26 cellular contexts compared by ENCODE assay signal in genomic region chr2:42443980-42444379, GRCh38. TPM values are rescaled to one million over a fixed set of nuclear protein-coding genes. Genes with fewer than 3 reads are reported as not detected.
"Had no signal": no experiment of that assay in that cellular context is flagged by ENCODE, and none has a peak within 500 bp of the region (broad histone marks: within the 10 kb centered on the region; RNA-seq: fewer than 3 reads in every experiment).

No MANE protein-coding gene starts in this region.

- H3K4me1 Mint-ChIP-seq: activated naive CD4-positive, alpha-beta T cell treated with anti-CD3 and anti-CD28 coated beads, Interleukin-2, amount 10 ng/mL, durations not matched to agents 7 days and 5 days; activated naive CD8-positive, alpha-beta T cell treated with anti-CD3 and anti-CD28 coated beads, Interleukin-2, amount 10 ng/mL, durations not matched to agents 7 days and 5 days; brain; naive thymus-derived CD8-positive, alpha-beta T cell had no signal

- H3K27ac ChIP-seq: ascending aorta, cardiac muscle cell, coronary artery, dorsolateral prefrontal cortex, gastrocnemius medialis, spleen, thoracic aorta had no signal

- H3K27me3 Mint-ChIP-seq: activated naive CD4-positive, alpha-beta T cell treated with anti-CD3 and anti-CD28 coated beads, Interleukin-2, amount 10 ng/mL, durations not matched to agents 7 days and 5 days; brain; stimulated activated naive CD8-positive, alpha-beta T cell treated with anti-CD3 and anti-CD28 coated beads, Interleukin-15, Interleukin-2, amounts not matched to agents 100 ng/mL and 50 ng/mL, for 24 hours had no signal

- H3K4me1 ChIP-seq: ascending aorta, gastrocnemius medialis, spleen had no signal

- H3K27me3 ChIP-seq: ascending aorta, cardiac muscle cell, dorsolateral prefrontal cortex, gastrocnemius medialis had no signal

- H3K9me3 Mint-ChIP-seq: activated naive CD4-positive, alpha-beta T cell treated with anti-CD3 and anti-CD28 coated beads, Interleukin-2, amount 10 ng/mL, durations not matched to agents 7 days and 5 days; activated naive CD8-positive, alpha-beta T cell treated with anti-CD3 and anti-CD28 coated beads, Interleukin-2, amount 10 ng/mL, durations not matched to agents 7 days and 5 days; brain; naive thymus-derived CD8-positive, alpha-beta T cell; stimulated activated naive CD8-positive, alpha-beta T cell treated with anti-CD3 and anti-CD28 coated beads, Interleukin-15, Interleukin-2, amounts not matched to agents 100 ng/mL and 50 ng/mL, for 24 hours had no signal

- H3K36me3 ChIP-seq: ascending aorta, cardiac muscle cell, gastrocnemius medialis, spleen, thoracic aorta had no signal

- ATAC-seq: activated CD4-positive, CD25-positive, alpha-beta regulatory T cell treated with anti-CD3 and anti-CD28 coated beads, Interleukin-2, amount 50 U/mL, for 24 hours; gastrocnemius medialis; left ventricle myocardium superior; naive thymus-derived CD8-positive, alpha-beta T cell; right cardiac atrium had no signal

- H3K27ac Mint-ChIP-seq: activated naive CD4-positive, alpha-beta T cell treated with anti-CD3 and anti-CD28 coated beads, Interleukin-2, amount 10 ng/mL, durations not matched to agents 7 days and 5 days; activated naive CD8-positive, alpha-beta T cell treated with anti-CD3 and anti-CD28 coated beads, Interleukin-2, amount 10 ng/mL, durations not matched to agents 7 days and 5 days; brain; naive thymus-derived CD8-positive, alpha-beta T cell; stimulated activated naive CD8-positive, alpha-beta T cell treated with anti-CD3 and anti-CD28 coated beads, Interleukin-15, Interleukin-2, amounts not matched to agents 100 ng/mL and 50 ng/mL, for 24 hours had no signal

- H3K36me3 Mint-ChIP-seq: activated naive CD4-positive, alpha-beta T cell treated with anti-CD3 and anti-CD28 coated beads, Interleukin-2, amount 10 ng/mL, durations not matched to agents 7 days and 5 days; activated naive CD8-positive, alpha-beta T cell treated with anti-CD3 and anti-CD28 coated beads, Interleukin-2, amount 10 ng/mL, durations not matched to agents 7 days and 5 days; brain; naive thymus-derived CD8-positive, alpha-beta T cell had no signal

- H3K4me3 ChIP-seq: ascending aorta, cardiac muscle cell, coronary artery, dorsolateral prefrontal cortex, gastrocnemius medialis, spleen, thoracic aorta had no signal

- H3K9me3 ChIP-seq: ascending aorta, gastrocnemius medialis, spleen, thoracic aorta had no signal

- DNase-seq: activated CD4-positive, alpha-beta T cell treated with anti-CD3 and anti-CD28 coated beads for 48 hours; activated CD4-positive, alpha-beta T cell treated with anti-CD3 and anti-CD28 coated beads, Interleukin-2, amount 50 U/mL, for 48 hours; activated CD8-positive, alpha-beta memory T cell treated with anti-CD3 and anti-CD28 coated beads for 24 hours; activated effector memory CD4-positive, alpha-beta T cell treated with Interleukin-2 at 50 U/mL for 16 hours; activated naive CD4-positive, alpha-beta T cell treated with anti-CD3 and anti-CD28 coated beads, Interleukin-2, amount 10 ng/mL, durations not matched to agents 7 days and 5 days; activated naive CD8-positive, alpha-beta T cell treated with anti-CD3 and anti-CD28 coated beads, Interleukin-2, amount 10 ng/mL, durations not matched to agents 7 days and 5 days; dorsolateral prefrontal cortex; effector memory CD4-positive, alpha-beta T cell; erythroblast; gastrocnemius medialis; glutamatergic neuron; left ventricle myocardium superior; midbrain; naive thymus-derived CD8-positive, alpha-beta T cell; right cardiac atrium; spleen; stimulated activated CD4-positive, alpha-beta T cell treated with anti-CD3 and anti-CD28 coated beads, Interleukin-2, amount 100 ng/mL, for 48 hours had no signal

- H3K4me3 Mint-ChIP-seq: activated naive CD4-positive, alpha-beta T cell treated with anti-CD3 and anti-CD28 coated beads, Interleukin-2, amount 10 ng/mL, durations not matched to agents 7 days and 5 days; activated naive CD8-positive, alpha-beta T cell treated with anti-CD3 and anti-CD28 coated beads, Interleukin-2, amount 10 ng/mL, durations not matched to agents 7 days and 5 days; brain; naive thymus-derived CD8-positive, alpha-beta T cell; stimulated activated naive CD8-positive, alpha-beta T cell treated with anti-CD3 and anti-CD28 coated beads, Interleukin-15, Interleukin-2, amounts not matched to agents 100 ng/mL and 50 ng/mL, for 24 hours had no signal

RNA-seq across cellular contexts. Expression of gene KCNG3, which starts 49.8 kb away (rescaled TPM):
- total RNA-seq: ascending aorta; left ventricle myocardium superior; naive thymus-derived CD8-positive, alpha-beta T cell; right cardiac atrium; T-helper 1 cell treated with Interleukin-12 subunit alpha and Interleukin-12 subunit beta and Interleukin-4 antibody, amounts not matched to agents 30 ng/mL and 1 ng/mL, for 36 hours; ureter had no signal
- polyA plus RNA-seq: cardiac muscle cell; naive thymus-derived CD8-positive, alpha-beta T cell; right cardiac atrium; spleen had no signal
